1 cellular context compared by ENCODE assay signal in the genomic region with DNA sequence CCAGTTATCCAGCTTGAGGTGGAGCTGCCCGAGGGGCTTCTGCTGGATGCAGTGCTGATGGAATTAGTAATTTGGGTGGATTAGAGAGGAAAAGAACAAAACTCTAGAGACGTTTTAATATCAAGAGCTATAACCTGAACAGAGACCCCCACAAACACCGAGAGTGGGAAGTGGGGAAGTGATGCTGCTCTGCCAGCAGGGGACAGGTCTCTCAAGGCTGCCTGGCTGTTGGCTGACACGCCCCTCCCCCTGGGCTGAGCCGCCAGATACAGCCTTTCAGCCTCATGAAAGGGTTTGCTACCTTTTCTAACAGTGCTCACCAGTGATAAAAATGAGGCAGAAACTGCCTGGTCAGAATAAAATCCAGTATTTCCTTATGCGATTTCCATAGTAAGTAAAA.
TF ChIP-seq lines count a peak whose summit lies in the region.

No MANE protein-coding gene starts in this region.

TF ChIP-seq in GM23338, 12 proteins besides CTCF, POLR2A, EP300 and RAD21 (continued from another document):
- TF ChIP-seq NANOG (IDR thresholded peaks at IDR 0.05; ENCODE audit: borderline replicate concordance), result no peak
